In the genomic region with DNA sequence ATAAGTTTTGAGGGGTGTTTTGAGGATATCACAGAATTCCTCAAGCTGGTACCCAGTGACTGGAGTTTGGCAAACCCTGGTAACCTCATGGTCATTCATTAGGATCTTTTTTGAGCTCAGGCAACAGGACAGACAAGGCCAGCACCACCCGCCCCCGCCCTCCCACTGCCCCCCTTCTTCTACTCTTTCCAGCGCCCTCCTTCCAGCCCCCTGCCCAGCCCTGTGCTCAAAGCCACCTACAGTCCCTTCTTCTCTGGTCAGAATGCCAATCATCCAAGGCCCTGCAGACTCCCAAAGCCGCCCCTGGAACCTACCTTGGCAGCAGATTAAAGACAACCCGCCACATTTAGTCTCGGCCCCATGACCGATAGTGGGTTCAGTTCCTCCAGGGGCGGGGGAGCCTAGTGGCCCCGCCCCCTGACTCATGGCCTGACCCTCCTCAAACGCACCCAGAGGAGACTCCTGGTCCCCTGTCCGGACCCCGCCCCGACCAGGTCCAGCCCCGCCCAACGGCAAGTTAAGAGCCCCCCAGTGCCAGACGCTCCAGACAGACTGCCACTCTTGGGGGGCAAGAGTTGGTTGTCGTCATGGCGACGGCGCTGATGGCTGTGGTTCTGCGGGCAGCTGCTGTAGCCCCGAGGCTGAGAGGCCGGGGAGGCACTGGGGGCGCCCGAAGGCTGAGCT, we compare ENCODE assay signal across 8 cellular contexts. TPM values are rescaled to one million over a fixed set of nuclear protein-coding genes. Genes with fewer than 3 reads are reported as not detected.
DNase-seq lines count a peak whose midpoint lies in the region; ATAC-seq, FAIRE-seq and TF ChIP-seq lines count a peak whose summit lies in the region.

A gene with protein sequence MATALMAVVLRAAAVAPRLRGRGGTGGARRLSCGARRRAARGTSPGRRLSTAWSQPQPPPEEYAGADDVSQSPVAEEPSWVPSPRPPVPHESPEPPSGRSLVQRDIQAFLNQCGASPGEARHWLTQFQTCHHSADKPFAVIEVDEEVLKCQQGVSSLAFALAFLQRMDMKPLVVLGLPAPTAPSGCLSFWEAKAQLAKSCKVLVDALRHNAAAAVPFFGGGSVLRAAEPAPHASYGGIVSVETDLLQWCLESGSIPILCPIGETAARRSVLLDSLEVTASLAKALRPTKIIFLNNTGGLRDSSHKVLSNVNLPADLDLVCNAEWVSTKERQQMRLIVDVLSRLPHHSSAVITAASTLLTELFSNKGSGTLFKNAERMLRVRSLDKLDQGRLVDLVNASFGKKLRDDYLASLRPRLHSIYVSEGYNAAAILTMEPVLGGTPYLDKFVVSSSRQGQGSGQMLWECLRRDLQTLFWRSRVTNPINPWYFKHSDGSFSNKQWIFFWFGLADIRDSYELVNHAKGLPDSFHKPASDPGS (plus strand): TSS at position 546 of the 684 bp plus-strand sequence. CDS start 42 bp downstream, at position 588.

- intact Hi-C loops in activated CD4-positive, alpha-beta T cell treated with anti-CD3 and anti-CD28 coated beads, Interleukin-2, amount 10 ng/mL, durations not matched to agents 24 days and 14 days (cut with micrococcal nuclease): loop anchor here (10.0 kb wide), 1 partner anchor 519 kb away; a partner anchor contains a TSS
- intact Hi-C loops in stomach (cut with DNase I; ENCODE audit: low total_unique reads): no loop called here

- dilution Hi-C loops in keratinocyte (cut with MboI; ENCODE audit: extremely low pct_ligation_motif_present, low sequenced_read_pairs): no loop called here

- no peak within 1 kb of the TSS for H3K27ac Mint-ChIP-seq in activated CD4-positive, alpha-beta T cell treated with anti-CD3 and anti-CD28 coated beads, Interleukin-2, amount 10 ng/mL, durations not matched to agents 24 days and 14 days
- H3K27ac Mint-ChIP-seq in activated naive CD8-positive, alpha-beta T cell treated with anti-CD3 and anti-CD28 coated beads, Interleukin-2, amount 10 ng/mL, durations not matched to agents 7 days and 5 days: no peak within 1 kb of the TSS

- no peaks in the 10 kb centered on the region for H3K79me2 ChIP-seq in keratinocyte (ENCODE audit: control insufficient read depth, insufficient read depth, low read length)

- H3K27me3 Mint-ChIP-seq in activated CD4-positive, alpha-beta T cell treated with anti-CD3 and anti-CD28 coated beads, Interleukin-2, amount 10 ng/mL, durations not matched to agents 24 days and 14 days: peaks cover 16% of the 10 kb centered on the region
- peaks cover 33% of the 10 kb centered on the region for H3K27me3 Mint-ChIP-seq in activated naive CD8-positive, alpha-beta T cell treated with anti-CD3 and anti-CD28 coated beads, Interleukin-2, amount 10 ng/mL, durations not matched to agents 7 days and 5 days

- H3K27ac ChIP-seq in keratinocyte (ENCODE audit: control insufficient read depth, insufficient read depth, low read length) (peak within 1 kb of the TSS; percentile 18), stomach (peak within 1 kb of the TSS in 1 of 5 donors; percentile 18)

- no peaks in the 10 kb centered on the region for H3K9me3 Mint-ChIP-seq in activated CD4-positive, alpha-beta T cell treated with anti-CD3 and anti-CD28 coated beads, Interleukin-2, amount 10 ng/mL, durations not matched to agents 24 days and 14 days
- no peaks in the 10 kb centered on the region for H3K9me3 Mint-ChIP-seq in activated naive CD8-positive, alpha-beta T cell treated with anti-CD3 and anti-CD28 coated beads, Interleukin-2, amount 10 ng/mL, durations not matched to agents 7 days and 5 days

- TF ChIP-seq EP300 in stomach (IDR thresholded peaks at IDR 0.05): no peak

- no peaks in the 10 kb centered on the region for H4K20me1 ChIP-seq in keratinocyte (ENCODE audit: control insufficient read depth, extremely low read depth, insufficient read depth, low read length)

- H3K4me1 Mint-ChIP-seq in activated CD4-positive, alpha-beta T cell treated with anti-CD3 and anti-CD28 coated beads, Interleukin-2, amount 10 ng/mL, durations not matched to agents 24 days and 14 days: peaks cover 20% of the 10 kb centered on the region
- H3K4me1 Mint-ChIP-seq in activated naive CD8-positive, alpha-beta T cell treated with anti-CD3 and anti-CD28 coated beads, Interleukin-2, amount 10 ng/mL, durations not matched to agents 7 days and 5 days: peaks cover 17% of the 10 kb centered on the region

- no peak for DNase-seq in activated CD4-positive, alpha-beta T cell treated with anti-CD3 and anti-CD28 coated beads, Interleukin-2, amount 10 ng/mL, durations not matched to agents 24 days and 14 days
- no peak for DNase-seq in activated CD4-positive, alpha-beta T cell treated with anti-CD3 and anti-CD28 coated beads, Interleukin-2, amount 50 U/mL, for 4 hours
- DNase-seq in activated naive CD8-positive, alpha-beta T cell treated with anti-CD3 and anti-CD28 coated beads, Interleukin-2, amount 10 ng/mL, durations not matched to agents 7 days and 5 days: no peak
- DNase-seq in keratinocyte (ENCODE audit: low read depth, low spot score) (no peak), stomach (no peak), NCI-H1694 (lab: John Stamatoyannopoulos, UW) (no peak), C1 segment of cervical spinal cord (lab: John Stamatoyannopoulos, UW) (no peak)

- H3K4me3 ChIP-seq in keratinocyte (ENCODE audit: control insufficient read depth in 2 of 3, extremely low read depth in 1 of 3, insufficient read depth in 2 of 3, low read depth in 1 of 3, low read length in 3 of 3) (peak within 1 kb of the TSS; percentile 32 to 63 (median 53)), stomach (peak within 1 kb of the TSS; percentile 52 to 66 (median 57))

- H3K27me3 ChIP-seq in keratinocyte (ENCODE audit: control insufficient read depth, extremely low read depth, insufficient read depth, low read length): no peaks in the 10 kb centered on the region
- H3K27me3 ChIP-seq in stomach: peaks cover 14 to 54% (median 25%) of the 10 kb centered on the region in 3 donors

- ATAC-seq in activated naive CD8-positive, alpha-beta T cell treated with anti-CD3 and anti-CD28 coated beads, Interleukin-2, amount 10 ng/mL, durations not matched to agents 7 days and 5 days (ENCODE audit: low read depth): no peak
- ATAC-seq in HG02884 (IDR thresholded peaks at IDR 0.05; ENCODE audit: unreplicated experiment): no peak

- H3K36me3 Mint-ChIP-seq in activated CD4-positive, alpha-beta T cell treated with anti-CD3 and anti-CD28 coated beads, Interleukin-2, amount 10 ng/mL, durations not matched to agents 24 days and 14 days (ENCODE audit: low read depth): peaks cover 4% of the 10 kb centered on the region
- H3K36me3 Mint-ChIP-seq in activated naive CD8-positive, alpha-beta T cell treated with anti-CD3 and anti-CD28 coated beads, Interleukin-2, amount 10 ng/mL, durations not matched to agents 7 days and 5 days: no peaks in the 10 kb centered on the region

- H3K9me3 ChIP-seq in keratinocyte (ENCODE audit: control insufficient read depth, low read depth, low read length) (no peaks in the 10 kb centered on the region), stomach (no peaks in the 10 kb centered on the region)

- 6 to 18% (median 7%) methylated on average over 6 to 25 of the region's 25 CpGs for whole genome bisulfite sequencing in stomach, 5 donors

- peak within 1 kb of the TSS; percentile 55 for H3K4me3 Mint-ChIP-seq in activated CD4-positive, alpha-beta T cell treated with anti-CD3 and anti-CD28 coated beads, Interleukin-2, amount 10 ng/mL, durations not matched to agents 24 days and 14 days
- peak within 1 kb of the TSS; percentile 64 for H3K4me3 Mint-ChIP-seq in activated naive CD8-positive, alpha-beta T cell treated with anti-CD3 and anti-CD28 coated beads, Interleukin-2, amount 10 ng/mL, durations not matched to agents 7 days and 5 days

- H3K36me3 ChIP-seq in keratinocyte (ENCODE audit: control insufficient read depth in 2 of 2, extremely low read depth in 1 of 2, insufficient read depth in 2 of 2, low read length in 2 of 2): no peaks in the 10 kb centered on the region
- H3K36me3 ChIP-seq in stomach: peaks cover 0 to 2% (median under 1%) of the 10 kb centered on the region in 4 donors

- H3K9me1 ChIP-seq in keratinocyte (ENCODE audit: control insufficient read depth, extremely low read depth, insufficient read depth, low read length): no peaks in the 10 kb centered on the region

- FAIRE-seq in keratinocyte (lab: Jason Lieb, UNC): no peak

- peak within 1 kb of the TSS; percentile 56 for H2AFZ ChIP-seq in keratinocyte (ENCODE audit: control insufficient read depth, low read length)

- H3K4me1 ChIP-seq in keratinocyte (ENCODE audit: control insufficient read depth, extremely low read depth, insufficient read depth, low read length) (peaks cover 35% of the 10 kb centered on the region), stomach (peaks cover 35 to 45% (median 41%) of the 10 kb centered on the region in 4 donors)

- TF ChIP-seq CTCF in keratinocyte (optimal IDR thresholded peaks at IDR 0.05 in 1 of 3, IDR thresholded peaks at IDR 0.05 in 1 of 3, conservative IDR thresholded peaks at IDR 0.05 in 1 of 3; ENCODE audit: extremely low read depth in 1 of 3, insufficient read depth in 2 of 3, low read length in 3 of 3) (no peak), stomach (IDR thresholded peaks at IDR 0.05) (no peak)

- POLR2A ChIA-PET in activated naive CD8-positive, alpha-beta T cell treated with anti-CD3 and anti-CD28 coated beads, Interleukin-2, amount 10 ng/mL, durations not matched to agents 7 days and 5 days (lab: Charles Lee): interaction anchor here (0.6 kb wide), 1 partner anchor 688 kb away, joined by 5 read pairs; no protein-coding TSS in a partner anchor

- peak within 1 kb of the TSS; percentile 74 for H3K9ac ChIP-seq in keratinocyte (ENCODE audit: control insufficient read depth, extremely low read depth, insufficient read depth, low read length)

- peak within 1 kb of the TSS; percentile 94 for H3K4me2 ChIP-seq in keratinocyte (ENCODE audit: control insufficient read depth, extremely low read depth, insufficient read depth, low read depth, low read length)

- no peak for TF ChIP-seq POLR2A in stomach (IDR thresholded peaks at IDR 0.05)

RNA-seq across cellular contexts. Expression of the gene that starts here (rescaled TPM):
- total RNA-seq in activated CD4-positive, alpha-beta T cell treated with anti-CD3 and anti-CD28 coated beads, Interleukin-2, amount 10 ng/mL, durations not matched to agents 24 days and 14 days: 0.59 and 0.91 TPM in 2 replicates
- total RNA-seq in activated naive CD8-positive, alpha-beta T cell treated with anti-CD3 and anti-CD28 coated beads, Interleukin-2, amount 10 ng/mL, durations not matched to agents 7 days and 5 days: 1 to 10 TPM; 1.4 TPM
- polyA plus RNA-seq in keratinocyte: 1.4 to 1.8 TPM (median 1.8 TPM) in 3 replicates
- 0.22 TPM for polyA plus RNA-seq in keratinocyte (2011; ENCODE audit: low read depth)
- 0.73 and 0.90 TPM in 2 replicates for polyA plus RNA-seq in keratinocyte (2011; cell fraction: cytosol; rRNA removed)
- 1.3 and 1.4 TPM in 2 replicates for polyA plus RNA-seq in keratinocyte (2011; cell fraction: nucleus; rRNA removed)
- polyA plus RNA-seq in keratinocyte (2012; ENCODE audit: low replicate concordance): 1.3 and 1.8 TPM in 2 replicates
- 0.63 to 1.0 TPM (median 0.77 TPM) in 3 replicates for polyA minus RNA-seq in keratinocyte
- polyA minus RNA-seq in keratinocyte (2011; cell fraction: cytosol; rRNA and poly(A)+ RNA removed): 0.96 TPM
- polyA minus RNA-seq in keratinocyte (2011; cell fraction: nucleus; rRNA and poly(A)+ RNA removed): 0.78 and 1.3 TPM in 2 replicates
- 1 to 10 TPM in 1 of 5 donors, under 1 TPM in 2, not detected in 2; 0.29 to 1.5 (median 0.58) TPM for total RNA-seq in stomach
- polyA plus RNA-seq in stomach: 1 to 10 TPM in 2 of 3 donors, under 1 TPM in 1; 0.61 to 1.4 (median 1.2) TPM
